ENCODE assay signal across 8 cellular contexts in genomic region chr20:30579824-30580438, GRCh38.
A peak's percentile ranks its signal among the peaks of the same experiment; 100 is the strongest.
DNase-seq lines count a peak whose midpoint lies in the region; TF ChIP-seq lines count a peak whose summit lies in the region.
"Not testable (repeated sequence)": the region's sequence is repeated elsewhere in the genome, so short reads cannot be mapped to it uniquely, and the experiment has no call there.

No MANE protein-coding gene starts in this region.

- H3K4me3 ChIP-seq in BJ (ENCODE audit: low read depth, low read length) (peak overlapping the region; percentile 18; the same call in 1 of the 2 replicates), adipocyte (ENCODE audit: low read length) (peak overlapping the region; percentile 83), iPS DF 6.9 (ENCODE audit: low read length) (peak overlapping the region; percentile 42; the same call in 1 of the 2 replicates), muscle layer of colon (ENCODE audit: low read depth in 1 of 2, low read length in 2 of 2) (peak overlapping the region in 1 of 2 donors; percentile 58), spleen (peak overlapping the region in 7 of 8 donors; percentile 18 to 56 (median 35))

- POLR2A ChIA-PET in BJ (lab: Charles Lee), result not testable (repeated sequence)

- not testable (repeated sequence) for H3K27me3 ChIP-seq in BJ (ENCODE audit: control insufficient read depth, insufficient read depth, low read length); adipocyte (replicated peaks; ENCODE audit: control insufficient read depth, insufficient read depth, low read length); iPS DF 6.9 (ENCODE audit: control insufficient read depth, insufficient read depth, low read length); muscle layer of colon (ENCODE audit: control insufficient read depth in 1 of 2, insufficient read depth in 2 of 2, low read length in 2 of 2); spleen (replicated peaks in 1 of 7)

- peak overlapping the region; percentile 79 for H3K9ac ChIP-seq in adipocyte (ENCODE audit: low read length)
- not testable (repeated sequence) for H3K9ac ChIP-seq in muscle layer of colon (ENCODE audit: low read length)

- CTCF ChIA-PET in BJ (lab: Yijun Ruan, JAX), result not testable (repeated sequence)

- intact Hi-C loops in spleen (cut with DNase I; ENCODE audit: low total_unique reads), result not testable (repeated sequence)

- H3K36me3 ChIP-seq in BJ (ENCODE audit: control insufficient read depth, insufficient read depth, low read length); adipocyte (ENCODE audit: control insufficient read depth, insufficient read depth, low read length, severe bottlenecking); iPS DF 6.9 (ENCODE audit: control insufficient read depth, insufficient read depth, low read length); muscle layer of colon (ENCODE audit: insufficient read depth, low read length); spleen: not testable (repeated sequence)

- not testable (repeated sequence) for H3K4me1 ChIP-seq in adipocyte (ENCODE audit: control insufficient read depth, insufficient read depth, low read length); iPS DF 6.9 (ENCODE audit: control insufficient read depth, insufficient read depth, low read length); muscle layer of colon (ENCODE audit: insufficient read depth, low read length); spleen

- DNase-seq in BJ (ENCODE audit: low read depth); adipocyte (ENCODE audit: low read depth); iPS DF 6.9 (ENCODE audit: low read depth, low spot score); spleen: not testable (repeated sequence)
- DNase-seq in HT-29 (ENCODE audit: low spot score) (peak; percentile 57), NCI-H748 (lab: John Stamatoyannopoulos, UW; ENCODE audit: unreplicated experiment) (peak; percentile 73), epithelial cell of prostate (ENCODE audit: low read depth, low spot score) (peak; percentile 43)

- H3K9me3 ChIP-seq in adipocyte (ENCODE audit: control insufficient read depth, low read length); iPS DF 6.9 (ENCODE audit: control insufficient read depth, insufficient read depth, low read length); muscle layer of colon (ENCODE audit: low read length): not testable (repeated sequence)
- peaks cover 0 to 12% (median 0%) of the 10 kb centered on the region in 8 donors for H3K9me3 ChIP-seq in spleen

- not testable (repeated sequence) for TF ChIP-seq POLR2A in spleen (IDR thresholded peaks at IDR 0.05)

- H3K27ac ChIP-seq in epithelial cell of prostate (peak overlapping the region; percentile 32), muscle layer of colon (ENCODE audit: low read depth, low read length) (peak overlapping the region; percentile 7), spleen (peak overlapping the region in 7 of 8 donors; percentile 29 to 73 (median 59))
- H3K27ac ChIP-seq in iPS DF 6.9 (ENCODE audit: low read length), result not testable (repeated sequence)

- TF ChIP-seq CTCF in BJ (IDR thresholded peaks at IDR 0.05; ENCODE audit: insufficient read depth, low read depth, low read length); spleen (IDR thresholded peaks at IDR 0.05 in 8 of 11, conservative IDR thresholded peaks at IDR 0.05 in 3 of 11): not testable (repeated sequence)

- no CpG with 5 or more reads among the region's 27 CpGs for WGBS in iPS DF 6.9 (ENCODE audit: insufficient coverage, insufficient read length)
- 19 to 37% (median 24%) methylated on average over 16 to 27 of the region's 27 CpGs for WGBS in spleen, 5 donors
